ENCODE assay signal across 24 cellular contexts in the genomic region with DNA sequence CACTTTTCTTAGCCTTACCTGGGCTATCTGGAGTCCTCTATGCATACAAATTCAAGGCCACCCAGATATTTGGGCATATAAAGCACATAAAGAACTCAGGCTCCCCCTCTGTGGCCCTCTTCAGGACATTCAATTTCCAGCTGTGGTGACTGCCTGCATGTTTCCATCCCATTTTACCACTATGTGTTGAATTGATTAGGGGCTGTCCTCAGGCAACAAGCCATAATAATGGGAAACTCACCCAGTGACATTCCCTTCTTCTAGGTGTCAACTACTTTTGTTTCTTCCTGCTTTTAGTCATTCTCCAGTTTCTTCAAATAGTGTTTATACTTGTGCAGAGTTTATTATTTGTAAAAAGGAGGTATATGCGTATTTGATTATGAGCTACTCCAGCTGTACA. TPM values are rescaled to one million over a fixed set of nuclear protein-coding genes. Genes with fewer than 3 reads are reported as not detected.
DNase-seq lines count a peak whose midpoint lies in the region; ATAC-seq and TF ChIP-seq lines count a peak whose summit lies in the region.
"Had no signal": no experiment of that assay in that cellular context is flagged by ENCODE, and none has a peak within 500 bp of the region (broad histone marks: within the 10 kb centered on the region; RNA-seq: fewer than 3 reads in every experiment).

No MANE protein-coding gene starts in this region.

- H3K4me3 ChIP-seq in GM23338: no peak overlapping the region
- H3K4me3 ChIP-seq in mesendoderm (ENCODE audit: low read length): no peak overlapping the region
- H3K4me3 ChIP-seq in left ventricle myocardium inferior: no peak overlapping the region
- H3K4me3 ChIP-seq: BLaER1 had no signal

- intact Hi-C loops in cardiac septum (cut with DNase I): no loop called here
- intact Hi-C loops in activated CD4-positive, alpha-beta T cell treated with anti-CD3 and anti-CD28 coated beads, Interleukin-2, amount 10 ng/mL, durations not matched to agents 24 days and 14 days (cut with micrococcal nuclease): no loop called here
- intact Hi-C loops in left ventricle myocardium inferior (cut with micrococcal nuclease): no loop called here

- H3K4me1 Mint-ChIP-seq in GM23338: peaks cover 8% of the 10 kb centered on the region; the same call in 2 of the 3 replicates
- H3K4me1 Mint-ChIP-seq in activated CD4-positive, alpha-beta T cell treated with anti-CD3 and anti-CD28 coated beads, Interleukin-2, amount 10 ng/mL, durations not matched to agents 24 days and 14 days: no peaks in the 10 kb centered on the region
- H3K4me1 Mint-ChIP-seq: CD4-positive, alpha-beta memory T cell; CD4-positive, CD25-positive, alpha-beta regulatory T cell; CD8-positive, alpha-beta memory T cell had no signal

- no peak overlapping the region for H2BK5ac ChIP-seq in mesendoderm (ENCODE audit: low read length)

- no peak overlapping the region for H2BK120ac ChIP-seq in mesendoderm (ENCODE audit: low read depth, low read length)

- ATAC-seq in GM23338: peak; percentile 38; the same call in 1 of the 3 replicates

- no peaks in the 10 kb centered on the region for H3K27me3 ChIP-seq in GM23338 (ENCODE audit: insufficient read depth)
- no peaks in the 10 kb centered on the region for H3K27me3 ChIP-seq in mesendoderm (ENCODE audit: insufficient read depth, low read length, poor library complexity)
- peaks cover 11% of the 10 kb centered on the region for H3K27me3 ChIP-seq in left ventricle myocardium inferior (ENCODE audit: low read depth)
- H3K27me3 ChIP-seq: BE2C, BLaER1 had no signal

- no peak overlapping the region for H4K5ac ChIP-seq in mesendoderm (ENCODE audit: low read length)

- H3K27ac ChIP-seq in GM23338 (ENCODE audit: low read depth): no peak overlapping the region
- no peak overlapping the region for H3K27ac ChIP-seq in mesendoderm (ENCODE audit: low read depth, low read length)
- no peak overlapping the region for H3K27ac ChIP-seq in left ventricle myocardium inferior (replicated peaks)
- H3K27ac ChIP-seq: BLaER1 had no signal

- H3K36me3 ChIP-seq in GM23338 (ENCODE audit: insufficient read depth): no peaks in the 10 kb centered on the region
- no peaks in the 10 kb centered on the region for H3K36me3 ChIP-seq in mesendoderm (ENCODE audit: control insufficient read depth, insufficient read depth, low read length)
- no peaks in the 10 kb centered on the region for H3K36me3 ChIP-seq in left ventricle myocardium inferior
- H3K36me3 ChIP-seq: BE2C, BLaER1 had no signal

- H3K9me3 Mint-ChIP-seq in GM23338: peaks cover 7% of the 10 kb centered on the region; the same call in 1 of the 3 replicates
- H3K9me3 Mint-ChIP-seq in activated CD4-positive, alpha-beta T cell treated with anti-CD3 and anti-CD28 coated beads, Interleukin-2, amount 10 ng/mL, durations not matched to agents 24 days and 14 days: no peaks in the 10 kb centered on the region

- H3K4me1 ChIP-seq in GM23338 (ENCODE audit: insufficient read depth): peaks cover 6% of the 10 kb centered on the region; the same call in 1 of the 2 replicates
- no peaks in the 10 kb centered on the region for H3K4me1 ChIP-seq in mesendoderm (ENCODE audit: control insufficient read depth, low read depth, low read length)
- no peaks in the 10 kb centered on the region for H3K4me1 ChIP-seq in left ventricle myocardium inferior
- H3K4me1 ChIP-seq: BE2C, BLaER1 had no signal

- TF ChIP-seq CTCF in GM23338 (conservative IDR thresholded peaks at IDR 0.05; ENCODE audit: low read depth in 2 of 2) (no peak), left ventricle myocardium inferior (IDR thresholded peaks at IDR 0.05; ENCODE audit: borderline replicate concordance) (no peak)

- H3K23ac ChIP-seq in mesendoderm (ENCODE audit: low read length): no peak overlapping the region

- no peak overlapping the region for H2AK5ac ChIP-seq in mesendoderm (ENCODE audit: low read length)

- H3K9ac ChIP-seq in mesendoderm (ENCODE audit: low read length): no peak overlapping the region
- H3K9ac ChIP-seq: BLaER1 had no signal

- peaks cover 16% of the 10 kb centered on the region for H3K9me3 ChIP-seq in left ventricle myocardium inferior (replicated peaks)
- H3K9me3 ChIP-seq: BE2C had no signal

- no peak overlapping the region for H3K56ac ChIP-seq in mesendoderm (ENCODE audit: low read length)

- H4K8ac ChIP-seq in mesendoderm (ENCODE audit: low read depth, low read length): no peak overlapping the region

- H3F3A ChIP-seq in GM23338 (replicated peaks; ENCODE audit: low read depth): no peaks in the 10 kb centered on the region

- H3K79me2 ChIP-seq in GM23338 (replicated peaks; ENCODE audit: insufficient read depth): no peaks in the 10 kb centered on the region
- no peaks in the 10 kb centered on the region for H3K79me2 ChIP-seq in mesendoderm (ENCODE audit: control insufficient read depth, insufficient read depth, low read length)

- no peaks in the 10 kb centered on the region for H3K9me2 ChIP-seq in GM23338 (ENCODE audit: insufficient read depth)

- no peak overlapping the region for H2AFZ ChIP-seq in GM23338

- no CpG with 5 or more reads among the region's 1 CpG for WGBS in mesendoderm (ENCODE audit: extremely low coverage, insufficient coverage, low lambda C conversion rate)

- no peaks in the 10 kb centered on the region for H3K36me3 Mint-ChIP-seq in GM23338 (ENCODE audit: low read depth)
- H3K36me3 Mint-ChIP-seq in activated CD4-positive, alpha-beta T cell treated with anti-CD3 and anti-CD28 coated beads, Interleukin-2, amount 10 ng/mL, durations not matched to agents 24 days and 14 days (ENCODE audit: low read depth): no peaks in the 10 kb centered on the region

- peaks cover 4% of the 10 kb centered on the region for H3K27me3 Mint-ChIP-seq in GM23338 (ENCODE audit: insufficient read depth, low read depth, poor library complexity)
- H3K27me3 Mint-ChIP-seq in activated CD4-positive, alpha-beta T cell treated with anti-CD3 and anti-CD28 coated beads, Interleukin-2, amount 10 ng/mL, durations not matched to agents 24 days and 14 days: peaks cover 30% of the 10 kb centered on the region

- H2BK15ac ChIP-seq in mesendoderm (replicated peaks; ENCODE audit: low read depth): no peak overlapping the region

- H3K79me1 ChIP-seq in mesendoderm (ENCODE audit: low read length): no peaks in the 10 kb centered on the region

- no peaks in the 10 kb centered on the region for H4K20me1 ChIP-seq in GM23338 (replicated peaks; ENCODE audit: insufficient read depth)
- H4K20me1 ChIP-seq: BLaER1 had no signal

- H3K4me2 ChIP-seq in GM23338 (no peak overlapping the region), mesendoderm (ENCODE audit: low read length) (no peak overlapping the region)
- H3K4me2 ChIP-seq: BLaER1 had no signal

- no peak overlapping the region for H3K18ac ChIP-seq in mesendoderm (ENCODE audit: low read length)

- DNase-seq in GM23338 (ENCODE audit: low spot score) (peak; percentile 14), mesendoderm (peak; percentile 46), cardiac septum (ENCODE audit: low spot score) (no peak), left ventricle myocardium inferior (no peak)
- DNase-seq in activated CD4-positive, alpha-beta T cell treated with anti-CD3 and anti-CD28 coated beads, Interleukin-2, amount 10 ng/mL, durations not matched to agents 24 days and 14 days: no peak
- DNase-seq: 8988T; ACHN; BE2C; C1 segment of cervical spinal cord; CD4-positive, alpha-beta memory T cell; CD4-positive, CD25-positive, alpha-beta regulatory T cell; CD8-positive, alpha-beta memory T cell; COR-L47; DMS 273 treated with DMSO at 0.1 percent for 48 hours; DMS153; DMS53; DMS79; DND-41; EL; GF-D8 had no signal

- H3K4ac ChIP-seq in mesendoderm (ENCODE audit: low read depth, low read length): no peak overlapping the region

- H3K4me3 Mint-ChIP-seq in GM23338: no peak overlapping the region
- no peak overlapping the region for H3K4me3 Mint-ChIP-seq in activated CD4-positive, alpha-beta T cell treated with anti-CD3 and anti-CD28 coated beads, Interleukin-2, amount 10 ng/mL, durations not matched to agents 24 days and 14 days
- H3K4me3 Mint-ChIP-seq: CD14-positive monocyte; CD4-positive, alpha-beta memory T cell; CD4-positive, CD25-positive, alpha-beta regulatory T cell; CD8-positive, alpha-beta memory T cell had no signal

- H3K27ac Mint-ChIP-seq in GM23338: no peak overlapping the region
- H3K27ac Mint-ChIP-seq in activated CD4-positive, alpha-beta T cell treated with anti-CD3 and anti-CD28 coated beads, Interleukin-2, amount 10 ng/mL, durations not matched to agents 24 days and 14 days: no peak overlapping the region
- H3K27ac Mint-ChIP-seq: CD14-positive monocyte; CD4-positive, alpha-beta memory T cell; CD4-positive, CD25-positive, alpha-beta regulatory T cell; CD8-positive, alpha-beta memory T cell had no signal

TF ChIP-seq in GM23338, 12 proteins besides CTCF, POLR2A, EP300 and RAD21 (continues in another document):
- TF ChIP-seq, protein P1, sequence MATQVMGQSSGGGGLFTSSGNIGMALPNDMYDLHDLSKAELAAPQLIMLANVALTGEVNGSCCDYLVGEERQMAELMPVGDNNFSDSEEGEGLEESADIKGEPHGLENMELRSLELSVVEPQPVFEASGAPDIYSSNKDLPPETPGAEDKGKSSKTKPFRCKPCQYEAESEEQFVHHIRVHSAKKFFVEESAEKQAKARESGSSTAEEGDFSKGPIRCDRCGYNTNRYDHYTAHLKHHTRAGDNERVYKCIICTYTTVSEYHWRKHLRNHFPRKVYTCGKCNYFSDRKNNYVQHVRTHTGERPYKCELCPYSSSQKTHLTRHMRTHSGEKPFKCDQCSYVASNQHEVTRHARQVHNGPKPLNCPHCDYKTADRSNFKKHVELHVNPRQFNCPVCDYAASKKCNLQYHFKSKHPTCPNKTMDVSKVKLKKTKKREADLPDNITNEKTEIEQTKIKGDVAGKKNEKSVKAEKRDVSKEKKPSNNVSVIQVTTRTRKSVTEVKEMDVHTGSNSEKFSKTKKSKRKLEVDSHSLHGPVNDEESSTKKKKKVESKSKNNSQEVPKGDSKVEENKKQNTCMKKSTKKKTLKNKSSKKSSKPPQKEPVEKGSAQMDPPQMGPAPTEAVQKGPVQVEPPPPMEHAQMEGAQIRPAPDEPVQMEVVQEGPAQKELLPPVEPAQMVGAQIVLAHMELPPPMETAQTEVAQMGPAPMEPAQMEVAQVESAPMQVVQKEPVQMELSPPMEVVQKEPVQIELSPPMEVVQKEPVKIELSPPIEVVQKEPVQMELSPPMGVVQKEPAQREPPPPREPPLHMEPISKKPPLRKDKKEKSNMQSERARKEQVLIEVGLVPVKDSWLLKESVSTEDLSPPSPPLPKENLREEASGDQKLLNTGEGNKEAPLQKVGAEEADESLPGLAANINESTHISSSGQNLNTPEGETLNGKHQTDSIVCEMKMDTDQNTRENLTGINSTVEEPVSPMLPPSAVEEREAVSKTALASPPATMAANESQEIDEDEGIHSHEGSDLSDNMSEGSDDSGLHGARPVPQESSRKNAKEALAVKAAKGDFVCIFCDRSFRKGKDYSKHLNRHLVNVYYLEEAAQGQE (IDR thresholded peaks at IDR 0.05; ENCODE audit: unreplicated experiment): no peak

RNA-seq across cellular contexts. Expression of a gene that starts 18.0 kb away (rescaled TPM):
- 0.21 TPM in 1 of 2 replicates, not detected in the other for total RNA-seq in GM23338 (2014; rRNA removed; shearing (Covaris generic))
- 0.28 and 0.47 TPM in 2 replicates for polyA plus RNA-seq in GM23338 (2016; fragmentation: Nextera tagmentation; extraction: Ambion mirVana)
- polyA plus RNA-seq in mesendoderm (2013, experiment 1 of 2): not detected
- 0.07 TPM for polyA plus RNA-seq in mesendoderm (2013, experiment 2 of 2)
- total RNA-seq in cardiac septum (not detected), left ventricle myocardium inferior (not detected)
- not detected in 2 replicates for total RNA-seq in activated CD4-positive, alpha-beta T cell treated with anti-CD3 and anti-CD28 coated beads, Interleukin-2, amount 10 ng/mL, durations not matched to agents 24 days and 14 days
- total RNA-seq: A673; CD4-positive, alpha-beta memory T cell; CD4-positive, CD25-positive, alpha-beta regulatory T cell; CD8-positive, alpha-beta memory T cell had no signal
- polyA plus RNA-seq: AG04450; CD4-positive, alpha-beta memory T cell; CD4-positive, CD25-positive, alpha-beta regulatory T cell; CD8-positive, alpha-beta memory T cell had no signal

Comparison
In these comparisons a context has a peak if more than half of its experiments do, and no peak if none do; other contexts are left out.
1. DNase-seq: peak in GM23338 (single experiment) and mesendoderm (single experiment); none in cardiac septum (single experiment), activated CD4-positive, alpha-beta T cell treated with anti-CD3 and anti-CD28 coated beads, Interleukin-2, amount 10 ng/mL, durations not matched to agents 24 days and 14 days (single experiment) and left ventricle myocardium inferior (single experiment).